Comparison of ENCODE assay signal across 8 cellular contexts in genomic region chr17:39980402-39981206, GRCh38. TPM values are rescaled to one million over a fixed set of nuclear protein-coding genes. Genes with fewer than 3 reads are reported as not detected.
DNase-seq lines count a peak whose midpoint lies in the region; ATAC-seq, FAIRE-seq and TF ChIP-seq lines count a peak whose summit lies in the region.

PSMD3 (plus strand) TSS chr17:39980807; CDS start chr17:39980971, 164 bp downstream.

- peak within 1 kb of the TSS; percentile 16; the same call in 1 of the 2 replicates for H2BK15ac ChIP-seq in H9 (ENCODE audit: low read depth, low read length)

- peak within 1 kb of the TSS; percentile 86 to 99 (median 96) for H3K27ac Mint-ChIP-seq in H9
- peak within 1 kb of the TSS; percentile 90 to 99 for H3K27ac Mint-ChIP-seq in natural killer cell treated with Interleukin-12 subunit alpha and Interleukin-12 subunit beta and Interleukin-15 and Interleukin-18, amount 100 ng/mL, for 72 hours

- FAIRE-seq in G401.6 (lab: Jason Lieb, UNC) = peak; percentile 98

- no peak within 1 kb of the TSS for H4K5ac ChIP-seq in H9 (ENCODE audit: insufficient read length, low read depth, low read length)

- 0 out of 2 replicates have a peak within 1 kb of the TSS, but pooled peaks have one; percentile 17 for H3K4ac ChIP-seq in H9 (ENCODE audit: low read depth, low read length)

- H3K9me3 Mint-ChIP-seq in H9 = no peaks in the 10 kb centered on the region
- no peaks in the 10 kb centered on the region for H3K9me3 Mint-ChIP-seq in natural killer cell treated with Interleukin-12 subunit alpha and Interleukin-12 subunit beta and Interleukin-15 and Interleukin-18, amount 100 ng/mL, for 72 hours

- H4K8ac ChIP-seq in H9 (replicated peaks; ENCODE audit: insufficient read length, low read depth, low read length) = no peak within 1 kb of the TSS

- peaks cover 2% of the 10 kb centered on the region; the same call in 1 of the 2 replicates for H3K27me3 Mint-ChIP-seq in H9 (ENCODE audit: low read depth)
- H3K27me3 Mint-ChIP-seq in natural killer cell treated with Interleukin-12 subunit alpha and Interleukin-12 subunit beta and Interleukin-15 and Interleukin-18, amount 100 ng/mL, for 72 hours = no peaks in the 10 kb centered on the region

- no peak within 1 kb of the TSS for H2BK120ac ChIP-seq in H9 (ENCODE audit: low read depth, low read length, poor library complexity, severe bottlenecking)

- H3K4me1 ChIP-seq in H9 (ENCODE audit: insufficient read depth, low read length) = peaks cover 8% of the 10 kb centered on the region

- H3K9me3 ChIP-seq in H9 (ENCODE audit: control insufficient read depth, low read depth, low read length) = no peaks in the 10 kb centered on the region

- TF ChIP-seq CTCF in H9 (conservative IDR thresholded peaks at IDR 0.05) = peak; percentile 65

- H3K27ac ChIP-seq in H9 (ENCODE audit: insufficient read length, low read depth, low read length) = peak within 1 kb of the TSS; percentile 36

- H2BK12ac ChIP-seq in H9 (ENCODE audit: insufficient read length, low read depth, low read length) = no peak within 1 kb of the TSS

- H4K20me1 ChIP-seq in H9 (ENCODE audit: control insufficient read depth, insufficient read depth, insufficient read length) = no peaks in the 10 kb centered on the region

- peak within 1 kb of the TSS; percentile 95 for H3K9ac ChIP-seq in H9 (ENCODE audit: extremely low read depth, insufficient read length, low read length)

- H3K27me3 ChIP-seq in H9 (ENCODE audit: insufficient read depth, low read length) = no peaks in the 10 kb centered on the region

- H3K18ac ChIP-seq in H9 (ENCODE audit: insufficient read length, low read depth, low read length) = peak within 1 kb of the TSS; percentile 53

- H3K4me2 ChIP-seq in H9 (ENCODE audit: insufficient read depth, insufficient read length, low read length) = peak within 1 kb of the TSS; percentile 78

- H3K79me2 ChIP-seq in H9 (ENCODE audit: insufficient read depth, low read length) = peaks cover 12% of the 10 kb centered on the region

- no CpG with 5 or more reads among the region's 82 CpGs for WGBS in H9 (ENCODE audit: extremely low coverage, insufficient read length, low lambda C conversion rate)

- peak; percentile 99 for DNase-seq in H9
- peak; percentile 99 for DNase-seq in M059J (ENCODE audit: low read depth)
- DNase-seq in SHP77 (lab: John Stamatoyannopoulos, UW) = peak; percentile 99 to 100
- peak; percentile 97 for DNase-seq in activated effector memory CD4-positive, alpha-beta T cell treated with Interleukin-2 at 50 U/mL for 16 hours
- DNase-seq in fibroblast of peridontal ligament (ENCODE audit: extremely low read depth) = peak; percentile 100
- peak; percentile 98 for DNase-seq in natural killer cell treated with Interleukin-12 subunit alpha and Interleukin-12 subunit beta and Interleukin-15 and Interleukin-18, amount 100 ng/mL, for 72 hours (ENCODE audit: low spot score)
- DNase-seq in stimulated activated naive CD8-positive, alpha-beta T cell treated with anti-CD3 and anti-CD28 coated beads, Interleukin-15, Interleukin-2, amounts not matched to agents 100 U/mL and 50 U/mL, for 24 hours = peak; percentile 97

- peak; percentile 96 to 97 for ATAC-seq in natural killer cell treated with Interleukin-12 subunit alpha and Interleukin-12 subunit beta and Interleukin-15 and Interleukin-18, amount 100 ng/mL, for 72 hours
- ATAC-seq in stimulated activated naive CD8-positive, alpha-beta T cell treated with anti-CD3 and anti-CD28 coated beads, Interleukin-15, Interleukin-2, amounts not matched to agents 100 U/mL and 50 U/mL, for 24 hours = peak; percentile 99

- no peak within 1 kb of the TSS for H3T11ph ChIP-seq in H9 (ENCODE audit: low read length)

- H3K4me1 Mint-ChIP-seq in H9 = peaks cover 23 to 27% of the 10 kb centered on the region in 2 experiments
- peaks cover 23 to 30% of the 10 kb centered on the region in 2 donors for H3K4me1 Mint-ChIP-seq in natural killer cell treated with Interleukin-12 subunit alpha and Interleukin-12 subunit beta and Interleukin-15 and Interleukin-18, amount 100 ng/mL, for 72 hours (ENCODE audit: low read depth in 2 of 2)

- H3K36me3 Mint-ChIP-seq in H9 (ENCODE audit: insufficient read depth in 1 of 3, low read depth in 3 of 3) = peaks cover 17 to 27% (median 24%) of the 10 kb centered on the region in 3 experiments; a peak in 6 of 7 replicates
- peaks cover 10% of the 10 kb centered on the region for H3K36me3 Mint-ChIP-seq in natural killer cell treated with Interleukin-12 subunit alpha and Interleukin-12 subunit beta and Interleukin-15 and Interleukin-18, amount 100 ng/mL, for 72 hours

- peaks cover 2% of the 10 kb centered on the region for H3K79me1 ChIP-seq in H9 (ENCODE audit: insufficient read depth, low read depth, low read length, poor library complexity, severe bottlenecking)

- H4K91ac ChIP-seq in H9 (ENCODE audit: insufficient read length, low read depth, low read length) = no peak within 1 kb of the TSS

- H3K4me3 Mint-ChIP-seq in H9 = peak within 1 kb of the TSS; percentile 96 to 98
- peak within 1 kb of the TSS; percentile 98 for H3K4me3 Mint-ChIP-seq in natural killer cell treated with Interleukin-12 subunit alpha and Interleukin-12 subunit beta and Interleukin-15 and Interleukin-18, amount 100 ng/mL, for 72 hours

- H3K23me2 ChIP-seq in H9 (ENCODE audit: insufficient read length, low read depth, low read length, poor library complexity, severe bottlenecking) = peaks cover 12% of the 10 kb centered on the region

- no peak within 1 kb of the TSS for H2AFZ ChIP-seq in H9 (ENCODE audit: low read length)

- no peak within 1 kb of the TSS for H2BK5ac ChIP-seq in H9 (ENCODE audit: insufficient read length, low read length)

- peak within 1 kb of the TSS; percentile 88 for H3K14ac ChIP-seq in H9 (ENCODE audit: insufficient read depth, low read length)

- no peak within 1 kb of the TSS for H3K23ac ChIP-seq in H9 (ENCODE audit: insufficient read length, low read depth, low read length)

- H2AK5ac ChIP-seq in H9 (ENCODE audit: insufficient read length, low read length) = no peak within 1 kb of the TSS

- no peak within 1 kb of the TSS for H3K56ac ChIP-seq in H9 (ENCODE audit: insufficient read length, low read depth, low read length)

- H2BK20ac ChIP-seq in H9 (ENCODE audit: low read depth, low read length, poor library complexity, severe bottlenecking) = no peak within 1 kb of the TSS

RNA-seq across cellular contexts. Expression of gene PSMD3, which starts in this region (rescaled TPM):
- total RNA-seq in H9 (2021) = 174 and 177 TPM in 2 replicates
- total RNA-seq in M059J (2014; rRNA removed; shearing (Covaris generic)) = 138 and 170 TPM in 2 replicates
- 100 to 1,000 TPM; 148 to 163 TPM for total RNA-seq in natural killer cell treated with Interleukin-12 subunit alpha and Interleukin-12 subunit beta and Interleukin-15 and Interleukin-18, amount 100 ng/mL, for 72 hours

Comparison
In these comparisons a context has a peak if more than half of its experiments do, and no peak if none do; other contexts are left out.
1. Peak in every context shown above with its lines: DNase-seq, ATAC-seq and H3K27ac ChIP-seq.